Comparison of ENCODE assay signal across 8 cellular contexts in genomic region chr12:46387697-46388096, GRCh38. TPM values are rescaled to one million over a fixed set of nuclear protein-coding genes. Genes with fewer than 3 reads are reported as not detected.
A peak's percentile ranks its signal among the peaks of the same experiment; 100 is the strongest.
DNase-seq lines count a peak whose midpoint lies in the region; ATAC-seq, FAIRE-seq and TF ChIP-seq lines count a peak whose summit lies in the region.

No MANE protein-coding gene starts in this region.

- H3K4me3 ChIP-seq in skeletal muscle tissue (ENCODE audit: low read length in 3 of 3): peak overlapping the region in 2 of 3 donors; percentile 1 to 27

- DNase-seq in GM12892 (ENCODE audit: insufficient read length) (no peak), GM13976 (ENCODE audit: low spot score) (no peak), C1 segment of cervical spinal cord (lab: John Stamatoyannopoulos, UW) (no peak)
- DNase-seq in effector memory CD8-positive, alpha-beta T cell: no peak

- no peak for TF ChIP-seq POLR2A in GM12892 (IDR thresholded peaks at IDR 0.05; ENCODE audit: low read depth, low read length)

- H3K27me3 Mint-ChIP-seq in IgD-negative memory B cell: no peaks in the 10 kb centered on the region
- no peaks in the 10 kb centered on the region for H3K27me3 Mint-ChIP-seq in dendritic cell treated with granulocyte-macrophage colony-stimulating factor and Interleukin-4, amounts not matched to agents 40 ng/mL and 50 ng/mL, for 4 days
- no peaks in the 10 kb centered on the region for H3K27me3 Mint-ChIP-seq in effector memory CD8-positive, alpha-beta T cell

- H3K36me3 ChIP-seq in skeletal muscle tissue (ENCODE audit: control insufficient read depth in 3 of 3, insufficient read depth in 3 of 3, low read length in 3 of 3): no peaks in the 10 kb centered on the region

- H3K9me3 Mint-ChIP-seq in IgD-negative memory B cell: no peaks in the 10 kb centered on the region
- no peaks in the 10 kb centered on the region for H3K9me3 Mint-ChIP-seq in dendritic cell treated with granulocyte-macrophage colony-stimulating factor and Interleukin-4, amounts not matched to agents 40 ng/mL and 50 ng/mL, for 4 days
- no peaks in the 10 kb centered on the region for H3K9me3 Mint-ChIP-seq in effector memory CD8-positive, alpha-beta T cell

- in situ Hi-C loops in GM13976 (cut with MboI; ENCODE audit: low sequenced_read_pairs, unreplicated experiment): loop anchor here (10.0 kb wide), 1 partner anchor 277 kb away; no protein-coding TSS in a partner anchor

- H3K9me3 ChIP-seq in skeletal muscle tissue (ENCODE audit: control insufficient read depth in 3 of 3, low read length in 3 of 3): no peaks in the 10 kb centered on the region

- peaks cover 61 to 70% (median 64%) of the 10 kb centered on the region in 3 donors for H3K4me1 Mint-ChIP-seq in IgD-negative memory B cell
- H3K4me1 Mint-ChIP-seq in dendritic cell treated with granulocyte-macrophage colony-stimulating factor and Interleukin-4, amounts not matched to agents 40 ng/mL and 50 ng/mL, for 4 days (ENCODE audit: low read depth): peaks cover 34% of the 10 kb centered on the region
- peaks cover 10 to 17% of the 10 kb centered on the region in 2 donors for H3K4me1 Mint-ChIP-seq in effector memory CD8-positive, alpha-beta T cell (ENCODE audit: low read depth in 2 of 2)

- peaks cover 10% of the 10 kb centered on the region for H3K36me3 Mint-ChIP-seq in IgD-negative memory B cell
- H3K36me3 Mint-ChIP-seq in dendritic cell treated with granulocyte-macrophage colony-stimulating factor and Interleukin-4, amounts not matched to agents 40 ng/mL and 50 ng/mL, for 4 days (ENCODE audit: low read depth): peaks cover 8% of the 10 kb centered on the region
- H3K36me3 Mint-ChIP-seq in effector memory CD8-positive, alpha-beta T cell (ENCODE audit: insufficient read depth): peaks cover 11% of the 10 kb centered on the region

- peaks cover 32 to 45% (median 34%) of the 10 kb centered on the region in 3 donors for H3K4me1 ChIP-seq in skeletal muscle tissue (ENCODE audit: control insufficient read depth in 3 of 3, insufficient read depth in 3 of 3, low read length in 3 of 3)

- peak overlapping the region; percentile 61 to 88 (median 75) for H3K4me3 Mint-ChIP-seq in IgD-negative memory B cell
- no peak overlapping the region for H3K4me3 Mint-ChIP-seq in dendritic cell treated with granulocyte-macrophage colony-stimulating factor and Interleukin-4, amounts not matched to agents 40 ng/mL and 50 ng/mL, for 4 days
- H3K4me3 Mint-ChIP-seq in effector memory CD8-positive, alpha-beta T cell: no peak overlapping the region

- peak; percentile 90 for FAIRE-seq in GM12892 (lab: Jason Lieb, UNC)

- no peak for ATAC-seq in HG02981 (IDR thresholded peaks at IDR 0.05; ENCODE audit: unreplicated experiment)
- no peak for ATAC-seq in effector memory CD8-positive, alpha-beta T cell (replicated peaks)

- intact Hi-C loops in dendritic cell treated with granulocyte-macrophage colony-stimulating factor and Interleukin-4, amounts not matched to agents 40 ng/mL and 50 ng/mL, for 4 days (cut with micrococcal nuclease): loop anchor here (5.0 kb wide), 1 partner anchor 85 kb away; no protein-coding TSS in a partner anchor

- no peaks in the 10 kb centered on the region for H3K27me3 ChIP-seq in skeletal muscle tissue (ENCODE audit: control insufficient read depth in 3 of 3, insufficient read depth in 3 of 3, low read length in 3 of 3)

- H3K27ac ChIP-seq in skeletal muscle tissue (ENCODE audit: low read depth, low read length): peak overlapping the region; percentile 80

- peak overlapping the region; percentile 77 to 97 (median 97) for H3K27ac Mint-ChIP-seq in IgD-negative memory B cell
- peak overlapping the region; percentile 54 for H3K27ac Mint-ChIP-seq in dendritic cell treated with granulocyte-macrophage colony-stimulating factor and Interleukin-4, amounts not matched to agents 40 ng/mL and 50 ng/mL, for 4 days
- H3K27ac Mint-ChIP-seq in effector memory CD8-positive, alpha-beta T cell: peak overlapping the region in 1 of 2 donors; percentile 5

- peak overlapping the region in 1 of 3 donors; percentile 17 for H3K9ac ChIP-seq in skeletal muscle tissue (ENCODE audit: low read depth in 1 of 3, low read length in 3 of 3)

- TF ChIP-seq CTCF in GM13976 (IDR thresholded peaks at IDR 0.05; ENCODE audit: borderline replicate concordance, control extremely low read depth, extremely low read depth, insufficient read depth, missing control alignments): no peak

RNA-seq across cellular contexts. Expression of gene SLC38A2, which starts 15.1 kb away (rescaled TPM):
- polyA plus RNA-seq in GM12892 (2012; ENCODE audit: missing spikeins): 47.2 TPM
- 51.1 TPM for polyA plus RNA-seq in IgD-negative memory B cell
- total RNA-seq in skeletal muscle tissue: 144 TPM

Comparison
In these comparisons a context has a peak if more than half of its experiments do, and no peak if none do; other contexts are left out.
1. H3K4me3 Mint-ChIP-seq: peak in IgD-negative memory B cell (4 of 4); none in dendritic cell treated with granulocyte-macrophage colony-stimulating factor and Interleukin-4, amounts not matched to agents 40 ng/mL and 50 ng/mL, for 4 days (single experiment) and effector memory CD8-positive, alpha-beta T cell (0 of 2).